Comparison of ENCODE assay signal across 1 cellular context in genomic region chr6:11416099-11416935, GRCh38.
TF ChIP-seq lines count a peak whose summit lies in the region.
"Not testable (repeated sequence)": the region's sequence is repeated elsewhere in the genome, so short reads cannot be mapped to it uniquely, and the experiment has no call there.

No MANE protein-coding gene starts in this region.

TF ChIP-seq in HepG2, 621 proteins besides CTCF, POLR2A, EP300 and RAD21:
- TF ChIP-seq NFYC (CRISPR knock-in tag; IDR thresholded peaks at IDR 0.05) (peak; percentile 66), STAG1 (CRISPR knock-in tag; IDR thresholded peaks at IDR 0.05) (peak; percentile 61; the same call in 1 of the 2 replicates), ZNF784 (CRISPR knock-in tag; IDR thresholded peaks at IDR 0.05; ENCODE audit: borderline replicate concordance) (0 out of 2 replicates have a peak, but pooled peaks have one; percentile 44), ZMYM4 (CRISPR knock-in tag; IDR thresholded peaks at IDR 0.05) (peak; percentile 72), NFYB (CRISPR knock-in tag; IDR thresholded peaks at IDR 0.05) (peak; percentile 77), POGZ (CRISPR knock-in tag; IDR thresholded peaks at IDR 0.05) (peak; percentile 34; the same call in 1 of the 2 replicates), FOXO4 (CRISPR knock-in tag; conservative IDR thresholded peaks at IDR 0.05) (0 out of 2 replicates have a peak, but pooled peaks have one; percentile 44), ZMYM2 (CRISPR knock-in tag; IDR thresholded peaks at IDR 0.05) (0 out of 2 replicates have a peak, but pooled peaks have one; percentile 17), SOX6 (CRISPR knock-in tag; IDR thresholded peaks at IDR 0.05) (0 out of 2 replicates have a peak, but pooled peaks have one; percentile 12)
- TF ChIP-seq SOX6 (IDR thresholded peaks at IDR 0.05), result not testable (repeated sequence)
